25 cellular contexts compared by ENCODE assay signal in genomic region chr7:105230486-105230885, GRCh38.
"Had no signal": no experiment of that assay in that cellular context is flagged by ENCODE, and none has a peak within 500 bp of the region (broad histone marks: within the 10 kb centered on the region; RNA-seq: fewer than 3 reads in every experiment).

No MANE protein-coding gene starts in this region.

- H3K9me3 ChIP-seq: adrenal gland, ascending aorta had no signal

- H3K4me3 Mint-ChIP-seq: activated naive CD4-positive, alpha-beta T cell treated with anti-CD3 and anti-CD28 coated beads for 36 hours; activated naive CD8-positive, alpha-beta T cell treated with anti-CD3 and anti-CD28 coated beads for 36 hours; endodermal cell; naive thymus-derived CD8-positive, alpha-beta T cell; neural progenitor cell had no signal

- H2AFZ ChIP-seq: neural progenitor cell, parathyroid adenoma had no signal

- H3K36me3 ChIP-seq: adrenal gland, brain microvascular endothelial cell, neural progenitor cell had no signal

- DNase-seq: activated CD4-positive, alpha-beta T cell treated with anti-CD3 and anti-CD28 coated beads for 4 hours; activated CD4-positive, alpha-beta T cell treated with anti-CD3 and anti-CD28 coated beads, Interleukin-2, amount 50 U/mL, for 4 hours; activated CD8-positive, alpha-beta memory T cell treated with anti-CD3 and anti-CD28 coated beads for 24 hours; activated effector memory CD4-positive, alpha-beta T cell treated with anti-CD3 and anti-CD28 coated beads, Interleukin-2, amount 50 U/mL, for 16 hours; activated naive CD4-positive, alpha-beta T cell treated with anti-CD3 and anti-CD28 coated beads for 36 hours; activated naive CD8-positive, alpha-beta T cell treated with anti-CD3 and anti-CD28 coated beads for 36 hours; adrenal gland; brain microvascular endothelial cell; central memory CD4-positive, alpha-beta T cell; endodermal cell; head of caudate nucleus; hippocampal formation; kidney; left colon; midbrain; naive thymus-derived CD8-positive, alpha-beta T cell; occipital lobe; right cardiac atrium; spleen; stimulated activated naive CD4-positive, alpha-beta T cell; T-helper 1 cell had no signal

- H3K4me1 ChIP-seq: ascending aorta, parathyroid adenoma had no signal

- H3K27ac Mint-ChIP-seq: activated naive CD4-positive, alpha-beta T cell treated with anti-CD3 and anti-CD28 coated beads for 36 hours; activated naive CD8-positive, alpha-beta T cell treated with anti-CD3 and anti-CD28 coated beads for 36 hours; endodermal cell; neural progenitor cell had no signal

- H3K4me1 Mint-ChIP-seq: activated naive CD8-positive, alpha-beta T cell treated with anti-CD3 and anti-CD28 coated beads for 36 hours; neural progenitor cell had no signal

- H3K9ac ChIP-seq: neural progenitor cell, parathyroid adenoma had no signal

- FAIRE-seq: kidney had no signal

- H3K4me3 ChIP-seq: adrenal gland, ascending aorta, neural progenitor cell, spleen, tibial nerve had no signal

- H3K4me2 ChIP-seq: neural progenitor cell had no signal

- H3K27ac ChIP-seq: adrenal gland, ascending aorta, brain microvascular endothelial cell, neural progenitor cell, parathyroid adenoma, spleen, tibial nerve had no signal

- H3K27me3 Mint-ChIP-seq: activated naive CD8-positive, alpha-beta T cell treated with anti-CD3 and anti-CD28 coated beads for 36 hours; naive thymus-derived CD8-positive, alpha-beta T cell had no signal

- H3K9me3 Mint-ChIP-seq: activated naive CD8-positive, alpha-beta T cell treated with anti-CD3 and anti-CD28 coated beads for 36 hours; endodermal cell had no signal

- H3K27me3 ChIP-seq: adrenal gland, ascending aorta, brain microvascular endothelial cell, neural progenitor cell, spleen, tibial nerve had no signal
